In genomic region chr3:178126686-178127085, GRCh38 we compare ENCODE assay signal across 25 cellular contexts.
A peak's percentile ranks its signal among the peaks of the same experiment; 100 is the strongest.
DNase-seq lines count a peak whose midpoint lies in the region; ATAC-seq, FAIRE-seq and TF ChIP-seq lines count a peak whose summit lies in the region.
"Had no signal": no experiment of that assay in that cellular context is flagged by ENCODE, and none has a peak within 500 bp of the region (broad histone marks: within the 10 kb centered on the region; RNA-seq: fewer than 3 reads in every experiment).

No MANE protein-coding gene starts in this region.

- WGBS in heart left ventricle, 4 donors = 81 to 88% (median 84%) methylated on average over 1 of the region's 1 CpG

- no peaks in the 10 kb centered on the region for H3K9me3 Mint-ChIP-seq in activated T-helper 17 cell treated with anti-CD3 and anti-CD28 coated beads, Interleukin-2, amount 50 U/mL, for 72 hours
- H3K9me3 Mint-ChIP-seq: CD4-positive, alpha-beta T cell had no signal

- H3K4me3 ChIP-seq in kidney (ENCODE audit: low read length in 2 of 2) = no peak overlapping the region
- H3K4me3 ChIP-seq in heart left ventricle = no peak overlapping the region
- H3K4me3 ChIP-seq: A549; BLaER1 treated with 17β-estradiol and CSF1 and Interleukin-3, amounts not matched to agents 10 nM and 100 nM; GM23338 had no signal

- H3K27ac ChIP-seq in kidney (ENCODE audit: low read depth in 2 of 2, low read length in 2 of 2) (no peak overlapping the region), heart left ventricle (no peak overlapping the region)
- H3K27ac ChIP-seq: 22Rv1; A549; BLaER1 treated with 17β-estradiol and CSF1 and Interleukin-3, amounts not matched to agents 10 nM and 100 nM had no signal

- no peaks in the 10 kb centered on the region for H3K27me3 ChIP-seq in heart left ventricle
- H3K27me3 ChIP-seq: BE2C; BLaER1 treated with 17β-estradiol and CSF1 and Interleukin-3, amounts not matched to agents 10 nM and 100 nM had no signal

- intact Hi-C loops in kidney (cut with DNase I) (no loop called here), heart left ventricle (cut with DNase I) (no loop called here)

- DNase-seq in RCC 7860 (ENCODE audit: low spot score) (no peak), kidney (no peak), NCI-H1436 (lab: John Stamatoyannopoulos, UW) (no peak), heart left ventricle (no peak)
- DNase-seq: ACHN; AML-193; BE2C; CD4-positive, alpha-beta T cell; CD8-positive, alpha-beta memory T cell; DMS 273 treated with DMSO at 0.1 percent for 48 hours; DMS79; EL; GF-D8 had no signal

- TF ChIP-seq CTCF in kidney (IDR thresholded peaks at IDR 0.05; ENCODE audit: borderline replicate concordance, extremely low read depth, insufficient read depth) = no peak
- no peak for TF ChIP-seq CTCF in heart left ventricle (IDR thresholded peaks at IDR 0.05)

- H3K36me3 ChIP-seq in kidney (ENCODE audit: control insufficient read depth in 1 of 2, insufficient read depth in 2 of 2, low read length in 2 of 2) = no peaks in the 10 kb centered on the region
- H3K36me3 ChIP-seq in heart left ventricle = no peaks in the 10 kb centered on the region
- H3K36me3 ChIP-seq: BE2C; BLaER1 treated with 17β-estradiol and CSF1 and Interleukin-3, amounts not matched to agents 10 nM and 100 nM had no signal

- no peaks in the 10 kb centered on the region for H3K4me1 ChIP-seq in kidney (ENCODE audit: control insufficient read depth in 1 of 2, insufficient read depth in 1 of 2, low read depth in 1 of 2, low read length in 2 of 2)
- H3K4me1 ChIP-seq in heart left ventricle = peaks cover 0 to 6% (median 0%) of the 10 kb centered on the region in 12 donors
- H3K4me1 ChIP-seq: A549; BE2C; BLaER1 treated with 17β-estradiol and CSF1 and Interleukin-3, amounts not matched to agents 10 nM and 100 nM had no signal

- H3K36me3 Mint-ChIP-seq in activated T-helper 17 cell treated with anti-CD3 and anti-CD28 coated beads, Interleukin-2, amount 50 U/mL, for 72 hours (ENCODE audit: low read depth) = no peaks in the 10 kb centered on the region
- H3K36me3 Mint-ChIP-seq: CD14-positive monocyte had no signal

- H3K9me3 ChIP-seq in kidney (ENCODE audit: control insufficient read depth in 1 of 2, low read length in 2 of 2) = no peaks in the 10 kb centered on the region
- peaks cover 0 to 3% (median 0%) of the 10 kb centered on the region in 12 donors for H3K9me3 ChIP-seq in heart left ventricle
- H3K9me3 ChIP-seq: A549, BE2C had no signal

- peak; percentile 90 for FAIRE-seq in A204.1 (lab: Jason Lieb, UNC)
- FAIRE-seq in RCC 7860 (lab: Jason Lieb, UNC) = peak; percentile 69
- peak; percentile 85 for FAIRE-seq in kidney (lab: Jason Lieb, UNC)
- FAIRE-seq: A549, D721Med, GM12891, GM18507 had no signal

- no peak for TF ChIP-seq POLR2A in heart left ventricle (IDR thresholded peaks at IDR 0.05)

- H3K9ac ChIP-seq in kidney (ENCODE audit: low read length in 2 of 2) = no peak overlapping the region
- H3K9ac ChIP-seq: BLaER1 treated with 17β-estradiol and CSF1 and Interleukin-3, amounts not matched to agents 10 nM and 100 nM had no signal

- no peak overlapping the region for H3K27ac Mint-ChIP-seq in activated T-helper 17 cell treated with anti-CD3 and anti-CD28 coated beads, Interleukin-2, amount 50 U/mL, for 72 hours
- H3K27ac Mint-ChIP-seq: CD14-positive monocyte; CD4-positive, alpha-beta T cell; CD8-positive, alpha-beta memory T cell; GM23338; H9 had no signal

- no peaks in the 10 kb centered on the region for H3K27me3 Mint-ChIP-seq in activated T-helper 17 cell treated with anti-CD3 and anti-CD28 coated beads, Interleukin-2, amount 50 U/mL, for 72 hours
- H3K27me3 Mint-ChIP-seq: CD4-positive, alpha-beta T cell had no signal

- no peaks in the 10 kb centered on the region for H3K4me1 Mint-ChIP-seq in activated T-helper 17 cell treated with anti-CD3 and anti-CD28 coated beads, Interleukin-2, amount 50 U/mL, for 72 hours
- H3K4me1 Mint-ChIP-seq: CD14-positive monocyte; CD8-positive, alpha-beta memory T cell; GM23338; H9 had no signal

- no peak overlapping the region for H3K4me3 Mint-ChIP-seq in activated T-helper 17 cell treated with anti-CD3 and anti-CD28 coated beads, Interleukin-2, amount 50 U/mL, for 72 hours
- H3K4me3 Mint-ChIP-seq: CD14-positive monocyte; CD4-positive, alpha-beta T cell; CD8-positive, alpha-beta memory T cell; GM23338; H9 had no signal

- ATAC-seq in activated T-helper 17 cell treated with anti-CD3 and anti-CD28 coated beads, Interleukin-2, amount 50 U/mL, for 72 hours (replicated peaks) = no peak
- ATAC-seq in heart left ventricle = no peak
- ATAC-seq: A549, HCT116 had no signal
